Comparison of ENCODE assay signal across 6 cellular contexts in the genomic region with DNA sequence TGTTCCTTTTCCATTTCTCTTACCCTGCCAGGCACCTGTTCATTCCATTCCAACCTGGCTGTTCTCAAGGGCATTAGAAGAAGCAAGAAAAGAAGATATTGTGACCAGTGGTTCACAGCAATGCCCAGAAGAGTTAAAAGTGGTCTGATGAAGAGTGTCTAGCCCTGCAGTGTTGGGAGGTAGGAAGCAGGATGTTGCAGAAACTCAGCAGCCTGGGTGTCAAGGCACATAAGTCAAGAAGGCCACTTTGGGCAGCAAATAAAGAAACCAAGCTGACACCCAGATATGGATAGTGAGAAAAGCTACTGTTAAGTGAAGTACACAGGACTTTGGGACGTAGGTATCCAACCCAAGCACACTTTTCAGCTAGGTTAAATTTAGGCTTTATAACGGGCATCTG.
"Had no signal": no experiment of that assay in that cellular context is flagged by ENCODE, and none has a peak within 500 bp of the region (broad histone marks: within the 10 kb centered on the region; RNA-seq: fewer than 3 reads in every experiment).

No MANE protein-coding gene starts in this region.

- ATAC-seq: HepG2, K562 had no signal

- H3K36me3 Mint-ChIP-seq: IgD-negative memory B cell had no signal

- H3K27ac Mint-ChIP-seq: IgD-negative memory B cell had no signal

- H3K4me1 Mint-ChIP-seq: IgD-negative memory B cell had no signal

- H3K27ac ChIP-seq: HL-60 had no signal

- DNase-seq: IMR-90, KBM-7 had no signal

- H3K4me3 Mint-ChIP-seq: IgD-negative memory B cell had no signal
